ENCODE assay signal across 9 cellular contexts in genomic region chrX:129980043-129980442, GRCh38. TPM values are rescaled to one million over a fixed set of nuclear protein-coding genes. Genes with fewer than 3 reads are reported as not detected.
DNase-seq lines count a peak whose midpoint lies in the region; TF ChIP-seq lines count a peak whose summit lies in the region.
"Had no signal": no experiment of that assay in that cellular context is flagged by ENCODE, and none has a peak within 500 bp of the region (broad histone marks: within the 10 kb centered on the region; RNA-seq: fewer than 3 reads in every experiment).

No MANE protein-coding gene starts in this region.

- no peak for TF ChIP-seq CTCF in epithelial cell of proximal tubule (conservative IDR thresholded peaks at IDR 0.05; ENCODE audit: low read depth, low read length)
- no peak for TF ChIP-seq CTCF in progenitor cell of endocrine pancreas (IDR thresholded peaks at IDR 0.05; ENCODE audit: unreplicated experiment)
- TF ChIP-seq CTCF in BE2C (IDR thresholded peaks at IDR 0.05; ENCODE audit: low read depth, low read length), result no peak

- H3K27me3 Mint-ChIP-seq in progenitor cell of endocrine pancreas, result peaks cover 11% of the 10 kb centered on the region

- no peaks in the 10 kb centered on the region for H3K4me1 ChIP-seq in BE2C

- peaks cover 2% of the 10 kb centered on the region for H3K36me3 Mint-ChIP-seq in progenitor cell of endocrine pancreas (ENCODE audit: insufficient read depth)

- peak overlapping the region; percentile 65 for H3K4me3 ChIP-seq in epithelial cell of proximal tubule (ENCODE audit: low read depth, low read length)
- no peak overlapping the region for H3K4me3 ChIP-seq in BE2C (ENCODE audit: low read depth, low read length)

- peaks cover 3% of the 10 kb centered on the region for H3K9me3 Mint-ChIP-seq in progenitor cell of endocrine pancreas (ENCODE audit: low read depth)

- peaks cover 5% of the 10 kb centered on the region for H3K4me1 Mint-ChIP-seq in progenitor cell of endocrine pancreas (ENCODE audit: low read depth)

- no peaks in the 10 kb centered on the region for H3K9me3 ChIP-seq in BE2C

- no peak overlapping the region for H3K27ac Mint-ChIP-seq in progenitor cell of endocrine pancreas

- peak overlapping the region; percentile 38 for H3K4me3 Mint-ChIP-seq in progenitor cell of endocrine pancreas (ENCODE audit: low read depth)

- H3K36me3 ChIP-seq in BE2C, result no peaks in the 10 kb centered on the region

- H3K27me3 ChIP-seq in BE2C, result peaks cover 7% of the 10 kb centered on the region

- DNase-seq in GM03348 (ENCODE audit: low spot score), result peak; percentile 36
- DNase-seq in T-helper 1 cell, result peak in 3 of 5 donors; percentile 29 to 40 (median 38)
- DNase-seq in epithelial cell of proximal tubule (ENCODE audit: low read depth), result no peak
- DNase-seq in progenitor cell of endocrine pancreas (ENCODE audit: low spot score, unreplicated experiment), result peak; percentile 15
- DNase-seq in NCI-H1930 (lab: John Stamatoyannopoulos, UW), result no peak
- DNase-seq in NCI-H2081 (lab: John Stamatoyannopoulos, UW), result no peak
- no peak for DNase-seq in OCI-M2 (lab: John Stamatoyannopoulos, UW; ENCODE audit: unreplicated experiment)
- DNase-seq in BE2C, result no peak
- DNase-seq: NCI-H2029 had no signal

RNA-seq across cellular contexts. Expression of gene BCORL1, which starts 2.4 kb away (rescaled TPM):
- total RNA-seq in epithelial cell of proximal tubule (1.6 and 1.7 TPM in 2 replicates), progenitor cell of endocrine pancreas (38.0 and 40.9 TPM in 2 replicates)
- 4.8 TPM for polyA plus RNA-seq in BE2C (2012; ENCODE audit: insufficient read depth, insufficient read length, low read depth)

Comparison
In these comparisons a context has a peak if more than half of its experiments do, and no peak if none do; other contexts are left out.
1. DNase-seq: peak in GM03348 (single experiment), T-helper 1 cell (3 of 5) and progenitor cell of endocrine pancreas (single experiment); none in epithelial cell of proximal tubule (single experiment), NCI-H1930 (0 of 2), NCI-H2081 (0 of 2), OCI-M2 (single experiment) and BE2C (single experiment).
2. RNA of gene BCORL1, which starts 2.4 kb away (total RNA-seq): 38.0 to 40.9 TPM in progenitor cell of endocrine pancreas; 1.6 to 1.7 TPM in epithelial cell of proximal tubule; every median in the first group is over 10 times any median in the second.